14 cellular contexts compared by ENCODE assay signal in the genomic region with DNA sequence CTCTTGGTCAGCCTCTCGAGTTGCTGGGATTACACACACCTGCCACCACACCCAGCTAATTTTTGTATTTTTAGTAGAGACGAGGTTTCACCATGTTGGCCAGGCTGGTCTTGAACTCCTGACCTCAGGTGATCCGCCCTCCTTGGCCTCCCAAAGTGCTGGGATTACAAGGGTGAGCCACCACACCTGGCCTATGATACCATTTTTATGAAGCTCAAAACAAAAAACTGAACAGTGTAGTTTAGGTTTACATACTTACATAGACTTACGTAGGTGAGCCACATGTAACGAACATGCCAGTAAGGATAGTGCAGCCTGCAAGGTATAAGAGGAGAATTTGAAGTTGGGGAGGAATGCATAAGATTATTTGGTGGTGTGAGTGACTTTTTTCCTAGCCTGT. TPM values are rescaled to one million over a fixed set of nuclear protein-coding genes. Genes with fewer than 3 reads are reported as not detected.
"Had no signal": no experiment of that assay in that cellular context is flagged by ENCODE, and none has a peak within 500 bp of the region (broad histone marks: within the 10 kb centered on the region; RNA-seq: fewer than 3 reads in every experiment).

No MANE protein-coding gene starts in this region.

RNA-seq across cellular contexts. Expression of gene TBX4, which starts 57.2 kb away (rescaled TPM):
- total RNA-seq: activated B cell treated with CpG ODN at 0.5 μM for 24 hours; activated CD4-positive, alpha-beta memory T cell treated with anti-CD3 and anti-CD28 coated beads for 36 hours; activated CD4-positive, alpha-beta memory T cell treated with anti-CD3 and anti-CD28 coated beads, Interleukin-2, amount 10 ng/mL, durations not matched to agents 7 days and 5 days; activated CD4-positive, alpha-beta T cell treated with anti-CD3 and anti-CD28 coated beads for 36 hours; activated CD4-positive, alpha-beta T cell treated with anti-CD3 and anti-CD28 coated beads, Interleukin-2, amount 10 ng/mL, durations not matched to agents 24 days and 14 days; activated CD4-positive, alpha-beta T cell treated with anti-CD3 and anti-CD28 coated beads, Interleukin-2, amount 10 ng/mL, durations not matched to agents 7 days and 5 days; activated CD8-positive, alpha-beta memory T cell treated with anti-CD3 and anti-CD28 coated beads for 36 hours; activated CD8-positive, alpha-beta memory T cell treated with anti-CD3 and anti-CD28 coated beads, Interleukin-2, amount 10 ng/mL, durations not matched to agents 7 days and 5 days; activated CD8-positive, alpha-beta T cell treated with anti-CD3 and anti-CD28 coated beads for 36 hours; activated CD8-positive, alpha-beta T cell treated with anti-CD3 and anti-CD28 coated beads, Interleukin-2, amount 10 ng/mL, durations not matched to agents 7 days and 5 days; T-helper 1 cell treated with Interleukin-12 subunit alpha and Interleukin-12 subunit beta and Interleukin-4 antibody, amounts not matched to agents 30 ng/mL and 1 ng/mL, for 36 hours; T-helper 17 cell; T-helper 2 cell treated with Interferon-gamma antibody and Interleukin-4, amounts not matched to agents 100 ng/mL and 5 ng/mL, for 36 hours; WTC11 had no signal
